17 cellular contexts compared by ENCODE assay signal in genomic region chr16:56889206-56889605, GRCh38. TPM values are rescaled to one million over a fixed set of nuclear protein-coding genes. Genes with fewer than 3 reads are reported as not detected.
DNase-seq lines count a peak whose midpoint lies in the region; ATAC-seq and TF ChIP-seq lines count a peak whose summit lies in the region.
"Had no signal": no experiment of that assay in that cellular context is flagged by ENCODE, and none has a peak within 500 bp of the region (broad histone marks: within the 10 kb centered on the region; RNA-seq: fewer than 3 reads in every experiment).

No MANE protein-coding gene starts in this region.

- no peak overlapping the region for H3K27ac ChIP-seq in GM23338 (ENCODE audit: low read depth)
- no peak overlapping the region for H3K27ac ChIP-seq in OCI-LY1 (ENCODE audit: low read depth, low read length, poor library complexity, severe bottlenecking)
- H3K27ac ChIP-seq in substantia nigra (ENCODE audit: low read depth, low read length, poor library complexity, severe bottlenecking), result no peak overlapping the region

- no peak overlapping the region for H3K4me3 ChIP-seq in Caco-2 (ENCODE audit: low read depth, low read length)
- no peak overlapping the region for H3K4me3 ChIP-seq in GM23338
- H3K4me3 ChIP-seq in OCI-LY1 (ENCODE audit: low read depth, low read length, poor library complexity, severe bottlenecking), result no peak overlapping the region

- no peaks in the 10 kb centered on the region for H3K27me3 Mint-ChIP-seq in Caco-2 (ENCODE audit: insufficient read depth, unreplicated experiment)
- H3K27me3 Mint-ChIP-seq in GM23338 (ENCODE audit: insufficient read depth, low read depth, poor library complexity), result peaks cover 7% of the 10 kb centered on the region
- H3K27me3 Mint-ChIP-seq: activated naive CD4-positive, alpha-beta T cell treated with anti-CD3 and anti-CD28 coated beads, Interleukin-2, amount 50 U/mL, for 24 hours had no signal

- H3K4me1 ChIP-seq in Caco-2, result peaks cover 5% of the 10 kb centered on the region; the same call in 1 of the 2 replicates
- H3K4me1 ChIP-seq in GM23338 (ENCODE audit: insufficient read depth), result no peaks in the 10 kb centered on the region
- H3K4me1 ChIP-seq in OCI-LY1 (ENCODE audit: insufficient read depth, low read length, severe bottlenecking), result peaks cover 9% of the 10 kb centered on the region

- intact Hi-C loops in Caco-2 (cut with micrococcal nuclease; ENCODE audit: unreplicated experiment), result loop anchor here (2.0 kb wide), 1 partner anchor 30 kb away; no protein-coding TSS in a partner anchor

- DNase-seq in Caco-2 (peak; percentile 64 to 71), GM23338 (ENCODE audit: low spot score) (no peak), islet precursor cell (peak; percentile 74), substantia nigra (lab: John Stamatoyannopoulos, UW) (no peak), NCI-H69 (lab: John Stamatoyannopoulos, UW) (no peak), NCI-H1694 (lab: John Stamatoyannopoulos, UW) (no peak)
- DNase-seq: ACHN; activated CD4-positive, alpha-beta T cell treated with anti-CD3 and anti-CD28 coated beads for 48 hours; KG1; NCI-H1105 treated with DMSO at 0.1 percent for 48 hours; SHP77; T-helper 9 cell had no signal

- CTCF ChIA-PET in Caco-2 (lab: Charles Lee), result no interaction called here

- POLR2A ChIA-PET in Caco-2 (lab: Charles Lee), result interaction anchor here (0.8 kb wide), 1 partner anchor 55 kb away, joined by 3 read pairs; no protein-coding TSS in a partner anchor

- ATAC-seq in GM23338, result peak; percentile 33
- no peak for ATAC-seq in GM21717 (IDR thresholded peaks at IDR 0.05; ENCODE audit: unreplicated experiment)

- H4K20me1 ChIP-seq in GM23338 (replicated peaks; ENCODE audit: insufficient read depth) (no peaks in the 10 kb centered on the region), OCI-LY1 (ENCODE audit: insufficient read depth, low read length) (no peaks in the 10 kb centered on the region)

- no peak overlapping the region for H3K9ac ChIP-seq in OCI-LY1 (ENCODE audit: low read length)

- H3K9me3 Mint-ChIP-seq in Caco-2 (ENCODE audit: unreplicated experiment), result no peaks in the 10 kb centered on the region
- H3K9me3 Mint-ChIP-seq in GM23338, result peaks cover 37% of the 10 kb centered on the region
- H3K9me3 Mint-ChIP-seq: activated naive CD4-positive, alpha-beta T cell treated with anti-CD3 and anti-CD28 coated beads, Interleukin-2, amount 50 U/mL, for 24 hours had no signal

- H3F3A ChIP-seq in GM23338 (replicated peaks; ENCODE audit: low read depth), result no peaks in the 10 kb centered on the region
- no peaks in the 10 kb centered on the region for H3F3A ChIP-seq in OCI-LY1 (ENCODE audit: insufficient read depth, low read length)

- H3K9me2 ChIP-seq in GM23338 (ENCODE audit: insufficient read depth), result no peaks in the 10 kb centered on the region
- H3K9me2 ChIP-seq in OCI-LY1 (ENCODE audit: low read depth, low read length), result no peaks in the 10 kb centered on the region

- H3K4me1 Mint-ChIP-seq in Caco-2 (ENCODE audit: low read depth, unreplicated experiment), result peaks cover 2% of the 10 kb centered on the region
- H3K4me1 Mint-ChIP-seq in GM23338, result no peaks in the 10 kb centered on the region
- H3K4me1 Mint-ChIP-seq: activated naive CD4-positive, alpha-beta T cell treated with anti-CD3 and anti-CD28 coated beads, Interleukin-2, amount 50 U/mL, for 24 hours had no signal

- H3K27me3 ChIP-seq in Caco-2 (replicated peaks; ENCODE audit: control insufficient read depth, insufficient read depth, low read length) (no peaks in the 10 kb centered on the region), GM23338 (ENCODE audit: insufficient read depth) (no peaks in the 10 kb centered on the region), OCI-LY1 (ENCODE audit: insufficient read depth, low read length) (peaks cover 6% of the 10 kb centered on the region; the same call in 1 of the 2 replicates)

- H3K4me3 Mint-ChIP-seq in Caco-2 (ENCODE audit: unreplicated experiment) (no peak overlapping the region), GM23338 (no peak overlapping the region)
- H3K4me3 Mint-ChIP-seq: activated naive CD4-positive, alpha-beta T cell treated with anti-CD3 and anti-CD28 coated beads, Interleukin-2, amount 50 U/mL, for 24 hours had no signal

- H2AFZ ChIP-seq in GM23338, result 0 out of 2 replicates have a peak overlapping the region, but pooled peaks have one; percentile 47
- H2AFZ ChIP-seq in OCI-LY1 (ENCODE audit: low read length), result no peak overlapping the region

- no peaks in the 10 kb centered on the region for H3K36me3 Mint-ChIP-seq in Caco-2 (ENCODE audit: insufficient read depth, unreplicated experiment)
- peaks cover 16% of the 10 kb centered on the region for H3K36me3 Mint-ChIP-seq in GM23338 (ENCODE audit: low read depth)
- H3K36me3 Mint-ChIP-seq: activated naive CD4-positive, alpha-beta T cell treated with anti-CD3 and anti-CD28 coated beads, Interleukin-2, amount 50 U/mL, for 24 hours had no signal

- no peak overlapping the region for H3K4me2 ChIP-seq in GM23338
- H3K4me2 ChIP-seq in OCI-LY1 (ENCODE audit: low read length), result 0 out of 2 replicates have a peak overlapping the region, but pooled peaks have one; percentile 2

- H3K36me3 ChIP-seq in Caco-2 (ENCODE audit: control insufficient read depth, insufficient read depth, low read length), result no peaks in the 10 kb centered on the region
- no peaks in the 10 kb centered on the region for H3K36me3 ChIP-seq in GM23338 (ENCODE audit: insufficient read depth)
- no peaks in the 10 kb centered on the region for H3K36me3 ChIP-seq in OCI-LY1 (ENCODE audit: insufficient read depth, low read length)

- BruUV-seq in Caco-2 (replicated peaks; lab: Mats Ljungman, UMichigan), result no TSS peak

- TF ChIP-seq CTCF in Caco-2 (IDR thresholded peaks at IDR 0.05; ENCODE audit: insufficient read depth in 1 of 2, low read depth in 1 of 2, low read length in 1 of 2, severe bottlenecking in 1 of 2, unreplicated experiment in 1 of 2), result no peak
- no peak for TF ChIP-seq CTCF in GM23338 (conservative IDR thresholded peaks at IDR 0.05; ENCODE audit: low read depth in 2 of 2)
- TF ChIP-seq CTCF in OCI-LY1 (IDR thresholded peaks at IDR 0.05; ENCODE audit: low read length), result no peak

- H3K27ac Mint-ChIP-seq in Caco-2 (ENCODE audit: unreplicated experiment) (no peak overlapping the region), GM23338 (no peak overlapping the region)
- H3K27ac Mint-ChIP-seq: activated naive CD4-positive, alpha-beta T cell treated with anti-CD3 and anti-CD28 coated beads, Interleukin-2, amount 50 U/mL, for 24 hours had no signal

- H3K79me2 ChIP-seq in GM23338 (replicated peaks; ENCODE audit: insufficient read depth) (no peaks in the 10 kb centered on the region), OCI-LY1 (ENCODE audit: insufficient read depth, low read length) (no peaks in the 10 kb centered on the region)

- H3K9me3 ChIP-seq in Caco-2 (no peaks in the 10 kb centered on the region), OCI-LY1 (ENCODE audit: low read length) (no peaks in the 10 kb centered on the region)

TF ChIP-seq in GM23338, 12 proteins besides CTCF, POLR2A, EP300 and RAD21 (continues in another document):
- TF ChIP-seq EZH2phosphoT487 (IDR thresholded peaks at IDR 0.05; ENCODE audit: unreplicated experiment), result no peak
- TF ChIP-seq EZH2 (IDR thresholded peaks at IDR 0.05; ENCODE audit: low read depth, unreplicated experiment), result no peak
- no peak for TF ChIP-seq POLR2AphosphoS5 (IDR thresholded peaks at IDR 0.05; ENCODE audit: low read depth)

RNA-seq across cellular contexts. Expression of gene SLC12A3, which starts 24.2 kb away (rescaled TPM):
- total RNA-seq in Caco-2 (2022), result 0.67 and 0.73 TPM in 2 replicates
- total RNA-seq in GM23338 (2014; rRNA removed; shearing (Covaris generic)), result not detected in 2 replicates
- not detected in 2 replicates for polyA plus RNA-seq in GM23338 (2016; fragmentation: Nextera tagmentation; extraction: Ambion mirVana)
- total RNA-seq: frontal cortex, lung microvascular endothelial cell had no signal

RNA-seq across cellular contexts. Expression of gene HERPUD1, which starts 42.7 kb away (rescaled TPM):
- 240 and 296 TPM in 2 replicates for total RNA-seq in Caco-2 (2022)
- total RNA-seq in GM23338 (2014; rRNA removed; shearing (Covaris generic)), result 42.7 and 44.1 TPM in 2 replicates
- polyA plus RNA-seq in GM23338 (2016; fragmentation: Nextera tagmentation; extraction: Ambion mirVana), result 33.6 and 41.1 TPM in 2 replicates

Comparison
In these comparisons a context has a peak if more than half of its experiments do, and no peak if none do; other contexts are left out.
1. DNase-seq: peak in Caco-2 (2 of 2) and islet precursor cell (single experiment); none in GM23338 (single experiment), substantia nigra (0 of 49), NCI-H69 (single experiment) and NCI-H1694 (single experiment).